In the genomic region with DNA sequence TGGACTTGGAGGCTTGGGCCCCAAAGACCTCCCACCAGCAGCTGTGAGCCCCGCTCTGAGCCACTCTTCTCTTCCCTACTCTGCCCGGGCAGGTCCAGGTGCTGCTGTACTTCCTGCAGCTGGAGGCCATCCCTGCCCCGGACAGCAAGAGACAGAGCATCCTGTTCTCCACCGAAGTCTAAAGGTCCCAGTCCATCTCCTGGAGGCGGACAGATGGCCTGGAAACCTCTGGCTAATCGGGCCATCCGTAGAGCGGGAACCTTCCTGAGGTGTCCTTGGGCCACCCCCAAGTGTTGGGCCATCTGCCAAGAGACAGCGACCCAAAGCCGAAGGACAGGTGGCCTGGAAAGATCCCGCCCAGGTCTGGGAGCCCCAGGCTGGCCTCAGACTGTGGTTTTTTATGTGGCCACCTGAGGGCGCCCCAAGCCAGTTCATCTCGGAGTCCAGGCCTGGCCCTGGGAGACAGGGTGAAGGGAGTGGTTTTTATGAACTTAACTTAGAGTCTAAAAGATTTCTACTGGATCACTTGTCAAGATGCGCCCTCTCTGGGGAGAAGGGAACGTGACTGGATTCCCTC, we compare ENCODE assay signal across 1 cellular context.
TF ChIP-seq lines count a peak whose summit lies in the region.

No MANE protein-coding gene starts in this region.

TF ChIP-seq in GM23338, 12 proteins besides CTCF, POLR2A, EP300 and RAD21 (continued from another document):
- TF ChIP-seq, protein P1, sequence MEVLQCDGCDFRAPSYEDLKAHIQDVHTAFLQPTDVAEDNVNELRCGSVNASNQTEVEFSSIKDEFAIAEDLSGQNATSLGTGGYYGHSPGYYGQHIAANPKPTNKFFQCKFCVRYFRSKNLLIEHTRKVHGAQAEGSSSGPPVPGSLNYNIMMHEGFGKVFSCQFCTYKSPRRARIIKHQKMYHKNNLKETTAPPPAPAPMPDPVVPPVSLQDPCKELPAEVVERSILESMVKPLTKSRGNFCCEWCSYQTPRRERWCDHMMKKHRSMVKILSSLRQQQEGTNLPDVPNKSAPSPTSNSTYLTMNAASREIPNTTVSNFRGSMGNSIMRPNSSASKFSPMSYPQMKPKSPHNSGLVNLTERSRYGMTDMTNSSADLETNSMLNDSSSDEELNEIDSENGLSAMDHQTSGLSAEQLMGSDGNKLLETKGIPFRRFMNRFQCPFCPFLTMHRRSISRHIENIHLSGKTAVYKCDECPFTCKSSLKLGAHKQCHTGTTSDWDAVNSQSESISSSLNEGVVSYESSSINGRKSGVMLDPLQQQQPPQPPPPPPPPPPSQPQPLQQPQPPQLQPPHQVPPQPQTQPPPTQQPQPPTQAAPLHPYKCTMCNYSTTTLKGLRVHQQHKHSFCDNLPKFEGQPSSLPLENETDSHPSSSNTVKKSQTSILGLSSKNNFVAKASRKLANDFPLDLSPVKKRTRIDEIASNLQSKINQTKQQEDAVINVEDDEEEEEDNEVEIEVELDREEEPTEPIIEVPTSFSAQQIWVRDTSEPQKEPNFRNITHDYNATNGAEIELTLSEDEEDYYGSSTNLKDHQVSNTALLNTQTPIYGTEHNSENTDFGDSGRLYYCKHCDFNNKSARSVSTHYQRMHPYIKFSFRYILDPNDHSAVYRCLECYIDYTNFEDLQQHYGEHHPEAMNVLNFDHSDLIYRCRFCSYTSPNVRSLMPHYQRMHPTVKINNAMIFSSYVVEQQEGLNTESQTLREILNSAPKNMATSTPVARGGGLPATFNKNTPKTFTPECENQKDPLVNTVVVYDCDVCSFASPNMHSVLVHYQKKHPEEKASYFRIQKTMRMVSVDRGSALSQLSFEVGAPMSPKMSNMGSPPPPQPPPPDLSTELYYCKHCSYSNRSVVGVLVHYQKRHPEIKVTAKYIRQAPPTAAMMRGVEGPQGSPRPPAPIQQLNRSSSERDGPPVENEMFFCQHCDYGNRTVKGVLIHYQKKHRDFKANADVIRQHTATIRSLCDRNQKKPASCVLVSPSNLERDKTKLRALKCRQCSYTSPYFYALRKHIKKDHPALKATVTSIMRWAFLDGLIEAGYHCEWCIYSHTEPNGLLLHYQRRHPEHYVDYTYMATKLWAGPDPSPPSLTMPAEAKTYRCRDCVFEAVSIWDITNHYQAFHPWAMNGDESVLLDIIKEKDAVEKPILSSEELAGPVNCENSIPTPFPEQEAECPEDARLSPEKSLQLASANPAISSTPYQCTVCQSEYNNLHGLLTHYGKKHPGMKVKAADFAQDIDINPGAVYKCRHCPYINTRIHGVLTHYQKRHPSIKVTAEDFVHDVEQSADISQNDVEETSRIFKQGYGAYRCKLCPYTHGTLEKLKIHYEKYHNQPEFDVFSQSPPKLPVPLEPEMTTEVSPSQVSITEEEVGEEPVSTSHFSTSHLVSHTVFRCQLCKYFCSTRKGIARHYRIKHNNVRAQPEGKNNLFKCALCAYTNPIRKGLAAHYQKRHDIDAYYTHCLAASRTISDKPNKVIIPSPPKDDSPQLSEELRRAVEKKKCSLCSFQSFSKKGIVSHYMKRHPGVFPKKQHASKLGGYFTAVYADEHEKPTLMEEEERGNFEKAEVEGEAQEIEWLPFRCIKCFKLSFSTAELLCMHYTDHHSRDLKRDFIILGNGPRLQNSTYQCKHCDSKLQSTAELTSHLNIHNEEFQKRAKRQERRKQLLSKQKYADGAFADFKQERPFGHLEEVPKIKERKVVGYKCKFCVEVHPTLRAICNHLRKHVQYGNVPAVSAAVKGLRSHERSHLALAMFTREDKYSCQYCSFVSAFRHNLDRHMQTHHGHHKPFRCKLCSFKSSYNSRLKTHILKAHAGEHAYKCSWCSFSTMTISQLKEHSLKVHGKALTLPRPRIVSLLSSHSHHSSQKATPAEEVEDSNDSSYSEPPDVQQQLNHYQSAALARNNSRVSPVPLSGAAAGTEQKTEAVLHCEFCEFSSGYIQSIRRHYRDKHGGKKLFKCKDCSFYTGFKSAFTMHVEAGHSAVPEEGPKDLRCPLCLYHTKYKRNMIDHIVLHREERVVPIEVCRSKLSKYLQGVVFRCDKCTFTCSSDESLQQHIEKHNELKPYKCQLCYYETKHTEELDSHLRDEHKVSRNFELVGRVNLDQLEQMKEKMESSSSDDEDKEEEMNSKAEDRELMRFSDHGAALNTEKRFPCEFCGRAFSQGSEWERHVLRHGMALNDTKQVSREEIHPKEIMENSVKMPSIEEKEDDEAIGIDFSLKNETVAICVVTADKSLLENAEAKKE (CRISPR knock-in tag; IDR thresholded peaks at IDR 0.05): no peak
TF ChIP-seq in GM23338: peak in this region for 0.
